In the genomic region with DNA sequence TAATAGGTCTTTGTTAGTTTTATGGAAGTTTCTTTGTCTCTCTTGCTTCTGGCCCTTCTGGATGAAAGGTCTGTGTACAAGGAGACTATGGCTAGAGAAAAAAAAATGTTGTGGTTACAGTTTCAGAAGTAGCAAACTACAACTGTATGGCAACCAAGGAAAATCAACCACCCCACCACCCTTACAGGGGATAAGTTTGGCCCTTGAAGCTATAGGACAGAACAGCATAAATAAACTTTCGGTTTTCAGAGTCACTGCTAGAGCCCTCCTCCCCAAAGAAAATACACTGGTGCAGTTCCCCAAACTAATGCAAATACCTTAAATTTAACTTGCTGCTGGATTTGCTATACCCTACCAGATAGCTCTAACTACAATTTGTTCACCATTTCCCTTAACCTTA, we compare ENCODE assay signal across 20 cellular contexts.
"Had no signal": no experiment of that assay in that cellular context is flagged by ENCODE, and none has a peak within 500 bp of the region (broad histone marks: within the 10 kb centered on the region; RNA-seq: fewer than 3 reads in every experiment).

No MANE protein-coding gene starts in this region.

- H3K36me3 ChIP-seq: cardiac muscle cell had no signal

- H3K36me3 Mint-ChIP-seq: activated naive CD4-positive, alpha-beta T cell treated with anti-CD3 and anti-CD28 coated beads, Interleukin-2, amount 50 U/mL, for 24 hours had no signal

- H3K4me1 Mint-ChIP-seq: activated naive CD4-positive, alpha-beta T cell treated with anti-CD3 and anti-CD28 coated beads, Interleukin-2, amount 50 U/mL, for 24 hours had no signal

- H3K27ac Mint-ChIP-seq: activated CD8-positive, alpha-beta T cell treated with anti-CD3 and anti-CD28 coated beads, Interleukin-2, amount 10 ng/mL, durations not matched to agents 7 days and 5 days; activated naive CD4-positive, alpha-beta T cell treated with anti-CD3 and anti-CD28 coated beads, Interleukin-2, amount 50 U/mL, for 24 hours; T-helper 1 cell treated with Interleukin-12 subunit alpha and Interleukin-12 subunit beta and Interleukin-4 antibody, amounts not matched to agents 30 μg/mL and 1 μg/mL, for 36 hours had no signal

- H3K4me3 ChIP-seq: cardiac muscle cell had no signal

- H3K27me3 Mint-ChIP-seq: activated naive CD4-positive, alpha-beta T cell treated with anti-CD3 and anti-CD28 coated beads, Interleukin-2, amount 50 U/mL, for 24 hours had no signal

- H3K4me3 Mint-ChIP-seq: activated CD8-positive, alpha-beta T cell treated with anti-CD3 and anti-CD28 coated beads, Interleukin-2, amount 10 ng/mL, durations not matched to agents 7 days and 5 days; activated naive CD4-positive, alpha-beta T cell treated with anti-CD3 and anti-CD28 coated beads, Interleukin-2, amount 50 U/mL, for 24 hours; T-helper 1 cell treated with Interleukin-12 subunit alpha and Interleukin-12 subunit beta and Interleukin-4 antibody, amounts not matched to agents 30 μg/mL and 1 μg/mL, for 36 hours had no signal

- H3K9me3 Mint-ChIP-seq: activated naive CD4-positive, alpha-beta T cell treated with anti-CD3 and anti-CD28 coated beads, Interleukin-2, amount 50 U/mL, for 24 hours had no signal

- H3K27ac ChIP-seq: cardiac muscle cell had no signal

- DNase-seq: activated CD4-positive, alpha-beta T cell treated with anti-CD3 and anti-CD28 coated beads for 48 hours; activated CD4-positive, alpha-beta T cell treated with anti-CD3 and anti-CD28 coated beads, Interleukin-2, amount 50 U/mL, for 4 hours; activated CD4-positive, CD25-positive, alpha-beta regulatory T cell treated with anti-CD3 and anti-CD28 coated beads, Interleukin-2, amount 50 U/mL, for 72 hours; activated CD8-positive, alpha-beta memory T cell treated with anti-CD3 and anti-CD28 coated beads, Interleukin-2, amount 50 U/mL, for 48 hours; activated CD8-positive, alpha-beta T cell treated with anti-CD3 and anti-CD28 coated beads, Interleukin-2, amount 10 ng/mL, durations not matched to agents 7 days and 5 days; activated effector memory CD4-positive, alpha-beta T cell treated with Interleukin-2 at 50 U/mL for 16 hours; activated naive CD4-positive, alpha-beta T cell; activated T-cell treated with anti-CD3 and anti-CD28 coated beads, Interleukin-2, amount 50 U/mL, for 1 hour; aorta; KG1; MV-4-11; NCI-H1092 treated with DMSO at 0.1 percent for 48 hours; NCI-H1417 treated with DMSO at 0.1 percent for 48 hours; NCI-H1694; NCI-H2029; NCI-H2107; NCI-H774 had no signal

- H3K27me3 ChIP-seq: cardiac muscle cell had no signal
